In the genomic region with DNA sequence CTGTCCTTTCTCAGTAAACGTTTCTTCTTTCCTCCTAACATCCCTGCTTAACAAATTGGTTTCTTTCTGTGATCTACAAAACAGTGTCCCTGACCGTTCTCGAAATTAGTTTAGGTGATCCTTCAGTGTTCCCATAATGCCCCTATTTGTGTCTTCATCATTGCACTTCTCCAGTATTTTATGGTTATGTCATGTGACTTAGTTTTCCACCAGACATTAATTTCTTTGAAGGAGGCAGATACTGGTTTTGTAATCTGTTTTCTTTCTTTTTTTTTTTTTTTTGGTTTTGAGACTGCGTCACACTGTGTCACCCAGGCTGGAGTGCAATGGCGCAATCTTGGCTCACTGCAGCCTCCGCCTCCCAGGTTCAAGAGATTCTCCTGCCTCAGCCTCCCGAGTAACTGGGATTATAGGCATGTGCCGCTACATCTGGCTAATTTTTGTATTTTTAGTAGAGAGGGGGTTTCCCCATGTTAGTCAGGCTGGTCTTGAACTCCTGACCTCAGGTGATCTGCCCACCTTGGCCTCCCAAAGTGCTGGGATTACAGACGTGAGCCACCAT, we compare ENCODE assay signal across 10 cellular contexts. TPM values are rescaled to one million over a fixed set of nuclear protein-coding genes. Genes with fewer than 3 reads are reported as not detected.
"Had no signal": no experiment of that assay in that cellular context is flagged by ENCODE, and none has a peak within 500 bp of the region (broad histone marks: within the 10 kb centered on the region; RNA-seq: fewer than 3 reads in every experiment).

No MANE protein-coding gene starts in this region.

RNA-seq across cellular contexts. Expression of a gene that starts 49.2 kb away (rescaled TPM):
- total RNA-seq: activated B cell treated with CpG ODN at 0.5 μM for 24 hours; cardiac muscle cell; dermis microvascular lymphatic vessel endothelial cell; glomerular endothelial cell; left ventricle myocardium superior; mononuclear cell; right lobe of liver; stomach; T-helper 2 cell treated with Interferon-gamma antibody and Interleukin-4, amounts not matched to agents 100 ng/mL and 5 ng/mL, for 36 hours; temporal lobe had no signal
- polyA plus RNA-seq: cardiac muscle cell had no signal
